In genomic region chr5:111699976-111700375, GRCh38 we compare ENCODE assay signal across 14 cellular contexts. TPM values are rescaled to one million over a fixed set of nuclear protein-coding genes. Genes with fewer than 3 reads are reported as not detected.
DNase-seq lines count a peak whose midpoint lies in the region; ATAC-seq, FAIRE-seq and TF ChIP-seq lines count a peak whose summit lies in the region.
"Had no signal": no experiment of that assay in that cellular context is flagged by ENCODE, and none has a peak within 500 bp of the region (broad histone marks: within the 10 kb centered on the region; RNA-seq: fewer than 3 reads in every experiment).

No MANE protein-coding gene starts in this region.

- H3K9me3 ChIP-seq in body of pancreas, result no peaks in the 10 kb centered on the region
- no peaks in the 10 kb centered on the region for H3K9me3 ChIP-seq in pancreas

- H3K4me1 ChIP-seq in body of pancreas (no peaks in the 10 kb centered on the region), pancreas (peaks cover 0 to 11% (median 0%) of the 10 kb centered on the region in 3 donors), foreskin keratinocyte (peaks cover 6% of the 10 kb centered on the region)

- ATAC-seq in body of pancreas (peak; percentile 71), pancreas (peak; percentile 87 to 94 (median 90)), foreskin keratinocyte (no peak)
- ATAC-seq: activated CD8-positive, alpha-beta T cell treated with anti-CD3 and anti-CD28 coated beads, Interleukin-2, amount 10 ng/mL, durations not matched to agents 7 days and 5 days; naive thymus-derived CD8-positive, alpha-beta T cell; SK-N-SH treated with all-trans-retinoic acid at 6 μM for 48 hours had no signal

- DNase-seq in NCI-H146 (lab: John Stamatoyannopoulos, UW) (peak; percentile 4), NCI-H146 treated with DMSO at 0.1 percent for 48 hours (lab: John Stamatoyannopoulos, UW; ENCODE audit: unreplicated experiment) (no peak), NCI-H510A (lab: John Stamatoyannopoulos, UW) (peak; percentile 2), body of pancreas (peak; percentile 35 to 69 (median 59)), pancreas (peak in 5 of 6 donors; percentile 29 to 62 (median 54)), NK-92 (lab: John Stamatoyannopoulos, UW; ENCODE audit: unreplicated experiment) (no peak), foreskin keratinocyte (no peak)
- no peak for DNase-seq in activated effector memory CD4-positive, alpha-beta T cell treated with anti-CD3 and anti-CD28 coated beads, Interleukin-2, amount 50 U/mL, for 16 hours
- DNase-seq: activated CD8-positive, alpha-beta T cell treated with anti-CD3 and anti-CD28 coated beads, Interleukin-2, amount 10 ng/mL, durations not matched to agents 7 days and 5 days; KG1; naive thymus-derived CD8-positive, alpha-beta T cell; NCI-H1436 had no signal

- H3K36me3 ChIP-seq in body of pancreas (replicated peaks in 1 of 2; ENCODE audit: insufficient read depth in 1 of 2, low read depth in 2 of 2), result no peaks in the 10 kb centered on the region
- no peaks in the 10 kb centered on the region for H3K36me3 ChIP-seq in pancreas

- H3K27ac ChIP-seq in body of pancreas (no peak overlapping the region), pancreas (no peak overlapping the region), foreskin keratinocyte (no peak overlapping the region)
- H3K27ac ChIP-seq: 22Rv1 had no signal

- no peak for FAIRE-seq in pancreas (lab: Jason Lieb, UNC)

- intact Hi-C loops in body of pancreas (cut with DNase I), result no loop called here
- intact Hi-C loops in pancreas (cut with DNase I), result no loop called here

- TF ChIP-seq POLR2A in body of pancreas (IDR thresholded peaks at IDR 0.05), result no peak

- no peak for TF ChIP-seq CTCF in body of pancreas (IDR thresholded peaks at IDR 0.05)
- no peak for TF ChIP-seq CTCF in pancreas (IDR thresholded peaks at IDR 0.05)
- TF ChIP-seq CTCF in foreskin keratinocyte (conservative IDR thresholded peaks at IDR 0.05), result no peak

- 24 to 30% methylated on average over 6 of the region's 6 CpGs for WGBS in body of pancreas, 2 donors
- WGBS in pancreas, 2 donors, result 22 to 24% methylated on average over 6 of the region's 6 CpGs

- H3K4me3 ChIP-seq in body of pancreas (no peak overlapping the region), pancreas (no peak overlapping the region)

- H3K27me3 ChIP-seq in body of pancreas (no peaks in the 10 kb centered on the region), pancreas (no peaks in the 10 kb centered on the region), foreskin keratinocyte (no peaks in the 10 kb centered on the region)

RNA-seq across cellular contexts. Expression of gene NREP, which starts 57.0 kb away (rescaled TPM):
- total RNA-seq in body of pancreas (1 to 10 TPM; 4.4 to 5.3 TPM), pancreas (10 to 100 TPM in 1 of 6 donors, 1 to 10 TPM in 5; 2.3 to 19.1 (median 5.0) TPM), foreskin keratinocyte (1.1 and 1.7 TPM in 2 replicates)
- polyA plus RNA-seq in pancreas (10 to 100 TPM in 1 of 2 donors, 1 to 10 TPM in 1; 3.7 to 10.7 TPM), foreskin keratinocyte (1.0 and 1.5 TPM in 2 replicates)

Comparison
In these comparisons a context has a peak if more than half of its experiments do, and no peak if none do; other contexts are left out.
1. DNase-seq: peak in NCI-H146 (single experiment), NCI-H510A (single experiment), body of pancreas (4 of 4) and pancreas (5 of 6); none in NCI-H146 treated with DMSO at 0.1 percent for 48 hours (single experiment), NK-92 (single experiment), foreskin keratinocyte (0 of 2) and activated effector memory CD4-positive, alpha-beta T cell treated with anti-CD3 and anti-CD28 coated beads, Interleukin-2, amount 50 U/mL, for 16 hours (single experiment).